8 cellular contexts compared by ENCODE assay signal in genomic region chr10:101588879-101589278, GRCh38.
A peak's percentile ranks its signal among the peaks of the same experiment; 100 is the strongest.
DNase-seq lines count a peak whose midpoint lies in the region; ATAC-seq, FAIRE-seq and TF ChIP-seq lines count a peak whose summit lies in the region.

No MANE protein-coding gene starts in this region.

- no peak for TF ChIP-seq CTCF in retinal pigment epithelial cell (conservative IDR thresholded peaks at IDR 0.05; ENCODE audit: low read depth, low read length)

- DNase-seq in RCC 7860 (ENCODE audit: low spot score), result peak; percentile 25
- peak; percentile 61 to 69 for DNase-seq in erythroblast (lab: John Stamatoyannopoulos, UW)
- no peak for DNase-seq in retinal pigment epithelial cell (ENCODE audit: low read depth)
- no peak for DNase-seq in GF-D8 (lab: John Stamatoyannopoulos, UW)
- no peak for DNase-seq in DMS114 treated with DMSO at 0.1 percent for 48 hours (lab: John Stamatoyannopoulos, UW; ENCODE audit: unreplicated experiment)
- no peak for DNase-seq in cerebellar cortex (ENCODE audit: low spot score)

- no peak for ATAC-seq in GM18868 (IDR thresholded peaks at IDR 0.05; ENCODE audit: unreplicated experiment)

- H3K4me3 ChIP-seq in retinal pigment epithelial cell (ENCODE audit: low read length), result peak overlapping the region; percentile 69

- FAIRE-seq in G401.6 (lab: Jason Lieb, UNC) (peak; percentile 73), RCC 7860 (lab: Jason Lieb, UNC) (no peak)

- TF ChIP-seq POLR2A in erythroblast (IDR thresholded peaks at IDR 0.05; ENCODE audit: low read length), result no peak

Comparison
In these comparisons a context has a peak if more than half of its experiments do, and no peak if none do; other contexts are left out.
1. DNase-seq: peak in RCC 7860 (single experiment) and erythroblast (2 of 2); none in retinal pigment epithelial cell (single experiment), GF-D8 (single experiment), DMS114 treated with DMSO at 0.1 percent for 48 hours (single experiment) and cerebellar cortex (single experiment).